ENCODE assay signal across 8 cellular contexts in the genomic region with DNA sequence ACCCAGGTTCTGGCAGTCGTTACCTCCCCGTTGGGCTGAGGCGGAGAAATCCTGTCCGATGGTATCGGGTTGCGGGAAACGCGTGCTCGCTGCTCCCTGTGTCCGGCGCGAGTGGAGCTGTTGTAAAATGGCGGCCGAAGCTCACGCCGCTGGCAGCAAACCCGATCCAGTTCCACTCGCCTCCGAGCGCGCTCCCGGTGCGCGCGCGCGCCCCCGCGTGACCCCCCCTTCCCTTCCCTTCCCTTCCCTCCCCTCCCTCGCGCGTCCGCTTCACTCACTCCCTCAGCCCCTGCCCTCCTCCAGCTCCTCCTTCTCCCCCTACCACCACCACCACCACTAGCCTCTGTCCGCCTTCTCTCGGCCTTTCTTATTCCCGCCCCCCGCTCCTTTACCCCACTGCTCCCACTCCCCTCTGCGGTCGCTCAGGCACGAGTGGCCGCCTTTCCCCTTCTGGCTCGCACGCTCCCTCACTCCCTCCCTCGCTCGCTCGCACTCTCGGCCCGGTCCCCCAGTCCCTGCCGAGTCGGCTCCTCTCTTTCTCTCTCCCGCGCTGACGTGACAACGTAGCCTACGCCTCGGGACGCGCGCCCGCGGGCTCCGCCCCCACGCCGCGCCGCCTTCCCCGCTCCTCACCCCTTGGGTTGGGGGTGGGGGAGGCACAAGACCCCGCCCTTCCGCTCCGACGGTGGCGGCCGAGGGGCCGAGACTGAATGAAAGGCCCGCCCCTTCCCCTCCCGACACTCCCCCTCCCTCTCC. TPM values are rescaled to one million over a fixed set of nuclear protein-coding genes. Genes with fewer than 3 reads are reported as not detected.
DNase-seq lines count a peak whose midpoint lies in the region; ATAC-seq, FAIRE-seq and TF ChIP-seq lines count a peak whose summit lies in the region.

A gene (minus strand): TSS at position 113 of the 756 bp plus-strand sequence. CDS start 1,447 bp downstream, outside the sequence.

- H3K4me3 Mint-ChIP-seq in activated naive CD8-positive, alpha-beta T cell treated with anti-CD3 and anti-CD28 coated beads, Interleukin-2, amount 50 U/mL, for 24 hours = peak within 1 kb of the TSS; percentile 96

- H3K79me2 ChIP-seq in parathyroid adenoma = peaks cover 31% of the 10 kb centered on the region

- no peak for TF ChIP-seq CTCF in parathyroid adenoma (IDR thresholded peaks at IDR 0.05)
- no peak for TF ChIP-seq CTCF in tibial artery (IDR thresholded peaks at IDR 0.05)

- peak; percentile 96 for TF ChIP-seq POLR2A in GM12892 (IDR thresholded peaks at IDR 0.05; ENCODE audit: low read depth, low read length)

- H3K27ac Mint-ChIP-seq in activated naive CD8-positive, alpha-beta T cell treated with anti-CD3 and anti-CD28 coated beads, Interleukin-2, amount 50 U/mL, for 24 hours = peak within 1 kb of the TSS; percentile 98

- H2AFZ ChIP-seq in parathyroid adenoma = peak within 1 kb of the TSS; percentile 99

- peaks cover 44% of the 10 kb centered on the region for H3K36me3 Mint-ChIP-seq in activated naive CD8-positive, alpha-beta T cell treated with anti-CD3 and anti-CD28 coated beads, Interleukin-2, amount 50 U/mL, for 24 hours (ENCODE audit: low read depth)

- H3K4me3 ChIP-seq in parathyroid adenoma (ENCODE audit: low read depth, low read length) (peak within 1 kb of the TSS; percentile 97), tibial artery (peak within 1 kb of the TSS; percentile 90 to 99)

- H3K9me3 ChIP-seq in parathyroid adenoma (ENCODE audit: control insufficient read depth, low read length) (no peaks in the 10 kb centered on the region), tibial artery (no peaks in the 10 kb centered on the region)

- H3K27me3 Mint-ChIP-seq in activated naive CD8-positive, alpha-beta T cell treated with anti-CD3 and anti-CD28 coated beads, Interleukin-2, amount 50 U/mL, for 24 hours = no peaks in the 10 kb centered on the region

- H3K9me3 Mint-ChIP-seq in activated naive CD8-positive, alpha-beta T cell treated with anti-CD3 and anti-CD28 coated beads, Interleukin-2, amount 50 U/mL, for 24 hours = no peaks in the 10 kb centered on the region

- H3K4me1 Mint-ChIP-seq in activated naive CD8-positive, alpha-beta T cell treated with anti-CD3 and anti-CD28 coated beads, Interleukin-2, amount 50 U/mL, for 24 hours = peaks cover 43% of the 10 kb centered on the region

- H3K27me3 ChIP-seq in parathyroid adenoma (ENCODE audit: control insufficient read depth, insufficient read depth, low read length) (no peaks in the 10 kb centered on the region), tibial artery (no peaks in the 10 kb centered on the region)

- H3K36me3 ChIP-seq in parathyroid adenoma (ENCODE audit: control insufficient read depth, insufficient read depth, low read length) = no peaks in the 10 kb centered on the region
- H3K36me3 ChIP-seq in tibial artery = peaks cover 14 to 17% (median 15%) of the 10 kb centered on the region in 3 donors

- peak; percentile 98 for FAIRE-seq in GM12892 (lab: Jason Lieb, UNC)

- ATAC-seq in HG02840 (IDR thresholded peaks at IDR 0.05; ENCODE audit: low FRiP score, unreplicated experiment) = peak; percentile 80
- peak; percentile 84 for ATAC-seq in activated naive CD8-positive, alpha-beta T cell treated with anti-CD3 and anti-CD28 coated beads, Interleukin-2, amount 50 U/mL, for 24 hours
- ATAC-seq in Right ventricle myocardium superior (ENCODE audit: poor library complexity) = peak; percentile 88

- H3K4me2 ChIP-seq in parathyroid adenoma (ENCODE audit: low read length) = peak within 1 kb of the TSS; percentile 94

- H3K4me1 ChIP-seq in parathyroid adenoma = peaks cover 8% of the 10 kb centered on the region
- peaks cover 0 to 44% (median 31%) of the 10 kb centered on the region in 4 donors for H3K4me1 ChIP-seq in tibial artery

- H3K9ac ChIP-seq in parathyroid adenoma = peak within 1 kb of the TSS; percentile 99

- DNase-seq in GM12892 (ENCODE audit: insufficient read length) (peak; percentile 76), NCI-H1436 (lab: John Stamatoyannopoulos, UW) (peak; percentile 98), SW480 (ENCODE audit: low spot score) (peak; percentile 94), Right ventricle myocardium superior (peak; percentile 99), tibial artery (peak; percentile 98 to 100)
- DNase-seq in activated naive CD8-positive, alpha-beta T cell treated with anti-CD3 and anti-CD28 coated beads, Interleukin-2, amount 50 U/mL, for 24 hours = peak; percentile 99

- intact Hi-C loops in Right ventricle myocardium superior (cut with DNase I) (loop anchor here (2.0 to 5.0 kb wide), 2 partner anchors 36 to 51 kb away; a partner anchor contains a TSS), tibial artery (cut with DNase I; ENCODE audit: low total_unique reads) (loop anchor here (2.0 to 5.0 kb wide), 2 partner anchors 36 to 51 kb away; a partner anchor contains a TSS)

- peak within 1 kb of the TSS; percentile 100 for H3K27ac ChIP-seq in parathyroid adenoma
- H3K27ac ChIP-seq in tibial artery = peak within 1 kb of the TSS; percentile 98 to 99

RNA-seq across cellular contexts. Expression of the gene that starts here (rescaled TPM):
- 95.0 TPM for polyA plus RNA-seq in GM12892 (2012; ENCODE audit: missing spikeins)
- 55.7 TPM for total RNA-seq in Right ventricle myocardium superior

Comparison
In these comparisons a context has a peak if more than half of its experiments do, and no peak if none do; other contexts are left out.
1. Peak in every context shown above with its lines: DNase-seq, ATAC-seq, H3K4me3 ChIP-seq and H3K27ac ChIP-seq.